ENCODE assay signal across 20 cellular contexts in genomic region chr16:9665851-9666271, GRCh38.
A peak's percentile ranks its signal among the peaks of the same experiment; 100 is the strongest.
DNase-seq lines count a peak whose midpoint lies in the region; ATAC-seq, FAIRE-seq and TF ChIP-seq lines count a peak whose summit lies in the region.
"Had no signal": no experiment of that assay in that cellular context is flagged by ENCODE, and none has a peak within 500 bp of the region (broad histone marks: within the 10 kb centered on the region; RNA-seq: fewer than 3 reads in every experiment).

No MANE protein-coding gene starts in this region.

- H3K4me3 ChIP-seq in HCT116 (replicated peaks in 1 of 2; ENCODE audit: low read depth in 1 of 2, low read length in 2 of 2) (no peak overlapping the region), small intestine (ENCODE audit: low read depth in 1 of 2, low read length in 2 of 2) (no peak overlapping the region), H7 (ENCODE audit: insufficient read depth, low read depth, low read length) (no peak overlapping the region)
- H3K4me3 ChIP-seq: MG63, SJCRH30 had no signal

- WGBS in small intestine, 3 donors = 17 to 54% (median 30%) methylated on average over 5 of the region's 5 CpGs

- H3K27ac ChIP-seq in HCT116 (ENCODE audit: low read depth, low read length) (no peak overlapping the region), RWPE1 (no peak overlapping the region), small intestine (ENCODE audit: low read depth in 1 of 2, low read length in 1 of 2) (peak overlapping the region in 1 of 2 donors; percentile 85)
- H3K27ac ChIP-seq: SJCRH30 had no signal

- no peaks in the 10 kb centered on the region for H3K79me2 ChIP-seq in HCT116 (ENCODE audit: insufficient read depth, low read length)

- H3K36me3 ChIP-seq in HCT116 (ENCODE audit: control insufficient read depth in 1 of 2, insufficient read depth in 2 of 2, low read length in 2 of 2) (no peaks in the 10 kb centered on the region), small intestine (ENCODE audit: control insufficient read depth in 2 of 2, insufficient read depth in 2 of 2, low read length in 2 of 2) (no peaks in the 10 kb centered on the region), H7 (replicated peaks; ENCODE audit: control insufficient read depth, insufficient read depth, low read length) (no peaks in the 10 kb centered on the region)
- H3K36me3 ChIP-seq: MG63, SJCRH30 had no signal

- intact Hi-C loops in HCT116 (cut with micrococcal nuclease) = no loop called here
- intact Hi-C loops in Right ventricle myocardium superior (cut with DNase I) = no loop called here

- FAIRE-seq in small intestine (lab: Jason Lieb, UNC) = no peak
- FAIRE-seq: RCC 7860 had no signal

- TF ChIP-seq POLR2A in HCT116 (IDR thresholded peaks at IDR 0.05; ENCODE audit: borderline replicate concordance, extremely low read depth, insufficient read depth, insufficient read length) = no peak

- BruUV-seq in HCT116 (replicated peaks; lab: Mats Ljungman, UMichigan) = no TSS peak

- ATAC-seq in HCT116 (peak; percentile 52; the same call in 1 of the 2 replicates), esophagus mucosa (peak; percentile 94), Right ventricle myocardium superior (ENCODE audit: poor library complexity) (no peak), GM19023 (IDR thresholded peaks at IDR 0.05; ENCODE audit: unreplicated experiment) (no peak)

- H3K9me3 ChIP-seq in HCT116 (ENCODE audit: control insufficient read depth in 1 of 2, insufficient read depth in 1 of 2, low read depth in 1 of 2, low read length in 2 of 2) (no peaks in the 10 kb centered on the region), small intestine (ENCODE audit: control insufficient read depth, low read depth) (no peaks in the 10 kb centered on the region)
- H3K9me3 ChIP-seq: MG63, SJCRH30 had no signal

- TF ChIP-seq CTCF in HCT116 (IDR thresholded peaks at IDR 0.05 in 2 of 3, conservative IDR thresholded peaks at IDR 0.05 in 1 of 3; ENCODE audit: borderline replicate concordance in 1 of 3, insufficient read depth in 1 of 3, low read depth in 2 of 3, low read length in 2 of 3) (no peak), RWPE1 (conservative IDR thresholded peaks at IDR 0.05; ENCODE audit: low read depth) (no peak)

- POLR2A ChIA-PET in HCT116 (lab: Charles Lee) (no interaction called here), RWPE1 (lab: Yijun Ruan, JAX; ENCODE audit: low non-redundant PET) (no interaction called here)

- H3K9me2 ChIP-seq in HCT116 (ENCODE audit: insufficient read depth) = no peaks in the 10 kb centered on the region

- H3K27me3 ChIP-seq in HCT116 (ENCODE audit: insufficient read depth, low read length) (peaks cover 23% of the 10 kb centered on the region; the same call in 1 of the 2 replicates), small intestine (ENCODE audit: control insufficient read depth in 2 of 2, insufficient read depth in 2 of 2, low read length in 2 of 2) (no peaks in the 10 kb centered on the region), H7 (ENCODE audit: control insufficient read depth, insufficient read depth, low read length) (no peaks in the 10 kb centered on the region)
- H3K27me3 ChIP-seq: MG63, SJCRH30 had no signal

- H2AFZ ChIP-seq in HCT116 (ENCODE audit: low read depth, low read length, poor library complexity, severe bottlenecking) = no peak overlapping the region

- DNase-seq in HCT116 (ENCODE audit: low read depth, low spot score) (peak; percentile 34), RWPE1 (ENCODE audit: low spot score) (peak; percentile 8), small intestine (peak; percentile 89), Right ventricle myocardium superior (no peak), H7 (no peak), NCI-H1092 (lab: John Stamatoyannopoulos, UW) (no peak)
- DNase-seq: ACHN; CD4-positive, CD25-positive, alpha-beta regulatory T cell; HFFc6; KBM-7; MG63; NCI-H1105 treated with DMSO at 0.1 percent for 48 hours; NCI-H187; NCI-H2171; NCI-H446 treated with DMSO at 0.1 percent for 48 hours; SJCRH30; SW 1271 had no signal

- RAD21 ChIA-PET in HCT116 (lab: Charles Lee; ENCODE audit: low non-redundant PET in 1 of 2, low total read pairs in 2 of 2, uncharacterized antibody in 2 of 2, unreplicated experiment in 2 of 2) = no interaction called here

- CTCF ChIA-PET in HCT116 (lab: Charles Lee) (interaction anchor here (1.2 kb wide), 1 partner anchor 17 kb away, joined by 5 read pairs; no protein-coding TSS in a partner anchor), RWPE1 (lab: Yijun Ruan, JAX) (interaction anchor here (0.6 kb wide), 1 partner anchor 249 kb away, joined by 4 read pairs; no protein-coding TSS in a partner anchor)

- peak overlapping the region; percentile 9; the same call in 1 of the 2 replicates for H3K4me2 ChIP-seq in HCT116 (ENCODE audit: low read length)

- H4K20me1 ChIP-seq in HCT116 (ENCODE audit: insufficient read depth) = no peaks in the 10 kb centered on the region

- H3K4me1 ChIP-seq in HCT116 (ENCODE audit: control insufficient read depth in 1 of 2, insufficient read depth in 2 of 2, low read length in 2 of 2) = peaks cover 0 to 7% of the 10 kb centered on the region in 2 experiments; a peak in 1 of 4 replicates
- peaks cover 0 to 3% of the 10 kb centered on the region in 2 donors for H3K4me1 ChIP-seq in small intestine (ENCODE audit: control insufficient read depth in 2 of 2, insufficient read depth in 1 of 2, low read depth in 1 of 2, low read length in 1 of 2)
- H3K4me1 ChIP-seq: SJCRH30 had no signal

- H3K9ac ChIP-seq in HCT116 (ENCODE audit: low read length) = no peak overlapping the region

- TF ChIP-seq RAD21 in HCT116 (IDR thresholded peaks at IDR 0.05; ENCODE audit: low read depth) = no peak

TF ChIP-seq in HCT116, 20 proteins besides CTCF, POLR2A, EP300 and RAD21:
- TF ChIP-seq SIN3A (IDR thresholded peaks at IDR 0.05; ENCODE audit: low read depth) (no peak), JUND (IDR thresholded peaks at IDR 0.05) (peak; percentile 30; the same call in 1 of the 2 replicates), FOSL1 (IDR thresholded peaks at IDR 0.05; ENCODE audit: low read depth) (peak; percentile 40; the same call in 1 of the 2 replicates), TCF7L2 (IDR thresholded peaks at IDR 0.05; ENCODE audit: borderline replicate concordance, extremely low read depth, insufficient read depth, insufficient read length) (no peak), ELF1 (IDR thresholded peaks at IDR 0.05; ENCODE audit: borderline replicate concordance, low read depth) (no peak), EGR1 (IDR thresholded peaks at IDR 0.05; ENCODE audit: low read depth) (no peak), CEBPB (IDR thresholded peaks at IDR 0.05; ENCODE audit: low read depth) (no peak), SRF (IDR thresholded peaks at IDR 0.05; ENCODE audit: low read depth) (no peak), ATF3 (IDR thresholded peaks at IDR 0.05) (no peak), EZH2phosphoT487 (IDR thresholded peaks at IDR 0.05; ENCODE audit: borderline replicate concordance) (no peak), POLR2AphosphoS5 (IDR thresholded peaks at IDR 0.05; ENCODE audit: low read depth, low read length) (no peak), ZNF274 (IDR thresholded peaks at IDR 0.05; ENCODE audit: low read depth, low read length) (no peak)

Comparison
In these comparisons a context has a peak if more than half of its experiments do, and no peak if none do; other contexts are left out.
1. ATAC-seq: peak in HCT116 (single experiment) and esophagus mucosa (single experiment); none in Right ventricle myocardium superior (single experiment) and GM19023 (single experiment).
2. DNase-seq: peak in HCT116 (single experiment), RWPE1 (single experiment) and small intestine (single experiment); none in Right ventricle myocardium superior (single experiment), H7 (single experiment) and NCI-H1092 (single experiment).